ENCODE assay signal across 10 cellular contexts in genomic region chr20:50029697-50030428, GRCh38. TPM values are rescaled to one million over a fixed set of nuclear protein-coding genes. Genes with fewer than 3 reads are reported as not detected.
A peak's percentile ranks its signal among the peaks of the same experiment; 100 is the strongest.
DNase-seq lines count a peak whose midpoint lies in the region; ATAC-seq and TF ChIP-seq lines count a peak whose summit lies in the region.
"Had no signal": no experiment of that assay in that cellular context is flagged by ENCODE, and none has a peak within 500 bp of the region (broad histone marks: within the 10 kb centered on the region; RNA-seq: fewer than 3 reads in every experiment).

No MANE protein-coding gene starts in this region.

- peak overlapping the region; percentile 51 for H2AFZ ChIP-seq in trophoblast cell (ENCODE audit: insufficient read depth, low read length, poor library complexity)

- peak overlapping the region; percentile 92 for H3K18ac ChIP-seq in trophoblast cell (ENCODE audit: low read length)

- H3K4me1 ChIP-seq in SJSA1 (replicated peaks) (peaks cover 80% of the 10 kb centered on the region), trophoblast cell (ENCODE audit: control insufficient read depth in 1 of 2, insufficient read depth in 2 of 2, low read length in 2 of 2) (peaks cover 40 to 51% of the 10 kb centered on the region in 2 experiments)

- peak overlapping the region; percentile 14 for H3K4me2 ChIP-seq in trophoblast cell (ENCODE audit: low read length)
- H3K4me2 ChIP-seq: KMS-11 had no signal

- ATAC-seq in GM21576 (IDR thresholded peaks at IDR 0.05; ENCODE audit: unreplicated experiment): no peak
- ATAC-seq: activated CD4-positive, alpha-beta T cell treated with anti-CD3 and anti-CD28 coated beads for 36 hours had no signal

- in situ Hi-C loops in Caki2 (cut with HindIII; ENCODE audit: low pct_unique_long_range_greater_than_20kb, low sequenced_read_pairs): no loop called here

- H2BK12ac ChIP-seq in trophoblast cell (ENCODE audit: low read length): peak overlapping the region; percentile 97

- H3K4ac ChIP-seq in trophoblast cell (ENCODE audit: low read depth, low read length): peak overlapping the region; percentile 81

- H3K79me2 ChIP-seq in trophoblast cell (ENCODE audit: control insufficient read depth, insufficient read depth, low read length, poor library complexity): peaks cover 15% of the 10 kb centered on the region

- peak overlapping the region; percentile 100 for H4K91ac ChIP-seq in trophoblast cell (ENCODE audit: low read depth, low read length)

- DNase-seq in Caki2 (ENCODE audit: low read depth) (peak; percentile 65), SJSA1 (ENCODE audit: low read depth in 1 of 2, low spot score in 2 of 2) (peak; percentile 90 to 93), fibroblast of pulmonary artery (ENCODE audit: low read depth) (peak; percentile 98), trophoblast cell (peak; percentile 17 to 20), putamen (ENCODE audit: low spot score) (no peak)
- DNase-seq in stimulated activated CD4-positive, alpha-beta T cell treated with anti-CD3 and anti-CD28 coated beads, Interleukin-12 subunit alpha, Interleukin-12 subunit beta, amount 100 ng/mL, for 4 hours: no peak
- DNase-seq in activated CD4-positive, alpha-beta T cell treated with anti-CD3 and anti-CD28 coated beads for 4 hours: no peak
- DNase-seq: activated CD4-positive, alpha-beta T cell treated with anti-CD3 and anti-CD28 coated beads for 36 hours had no signal

- no peak overlapping the region for H3K9ac ChIP-seq in trophoblast cell (ENCODE audit: low read length)
- H3K9ac ChIP-seq: KMS-11 had no signal

- no peaks in the 10 kb centered on the region for H3K36me3 ChIP-seq in SJSA1
- no peaks in the 10 kb centered on the region for H3K36me3 ChIP-seq in trophoblast cell (ENCODE audit: control insufficient read depth in 1 of 2, insufficient read depth in 2 of 2, low read length in 2 of 2)

- H3K27ac ChIP-seq in SJSA1: peak overlapping the region; percentile 90
- peak overlapping the region; percentile 93 for H3K27ac ChIP-seq in trophoblast cell (ENCODE audit: low read depth, low read length)
- H3K27ac ChIP-seq: KMS-11 had no signal

- H3K27me3 ChIP-seq in SJSA1 (replicated peaks) (no peaks in the 10 kb centered on the region), trophoblast cell (ENCODE audit: insufficient read depth, low read length) (no peaks in the 10 kb centered on the region)

- H2BK120ac ChIP-seq in trophoblast cell (ENCODE audit: insufficient read depth, low read length, poor library complexity): peak overlapping the region; percentile 99

- H3K79me1 ChIP-seq in trophoblast cell (ENCODE audit: low read length): peaks cover 66% of the 10 kb centered on the region

- H4K8ac ChIP-seq in trophoblast cell (ENCODE audit: low read depth, low read length): peak overlapping the region; percentile 92

- no peak for TF ChIP-seq CTCF in fibroblast of pulmonary artery (IDR thresholded peaks at IDR 0.05; ENCODE audit: low read length, missing control alignments)

- H3K4me3 ChIP-seq in SJSA1: no peak overlapping the region
- H3K4me3 ChIP-seq in fibroblast of pulmonary artery (replicated peaks; ENCODE audit: low read depth, low read length): no peak overlapping the region
- no peak overlapping the region for H3K4me3 ChIP-seq in trophoblast cell (ENCODE audit: low read depth, low read length)

- H2BK5ac ChIP-seq in trophoblast cell (ENCODE audit: low read depth, low read length, poor library complexity): peak overlapping the region; percentile 97

- H3K14ac ChIP-seq in trophoblast cell (ENCODE audit: low read length): peak overlapping the region; percentile 95

- no CpG with 5 or more reads among the region's 19 CpGs for WGBS in trophoblast cell (ENCODE audit: extremely low coverage, insufficient coverage, insufficient read length)

- H4K12ac ChIP-seq in trophoblast cell (ENCODE audit: low read depth, low read length): peak overlapping the region; percentile 57

- H3K9me3 ChIP-seq in SJSA1 (replicated peaks) (0 out of 2 replicates have a peak, but pooled peaks cover 5% of the 10 kb centered on the region), trophoblast cell (ENCODE audit: insufficient read depth, low read depth, low read length) (peaks cover 2% of the 10 kb centered on the region)

- peak overlapping the region; percentile 99 for H2AK5ac ChIP-seq in trophoblast cell (ENCODE audit: low read length)

- no peak overlapping the region for H3K23ac ChIP-seq in trophoblast cell (ENCODE audit: low read length)

RNA-seq across cellular contexts. Expression of gene SNAI1, which starts 47.1 kb away (rescaled TPM):
- total RNA-seq in Caki2 (2014; rRNA removed; shearing (Covaris generic); ENCODE audit: low replicate concordance): 0.10 TPM in 1 of 2 replicates, not detected in the other
- total RNA-seq in SJSA1 (2014; rRNA removed; shearing (Covaris generic)): 11.4 and 24.2 TPM in 2 replicates
- polyA plus RNA-seq in trophoblast cell (2013): 74.2 and 76.9 TPM in 2 replicates

Comparison
In these comparisons a context has a peak if more than half of its experiments do, and no peak if none do; other contexts are left out.
1. DNase-seq: peak in Caki2 (single experiment), SJSA1 (2 of 2), fibroblast of pulmonary artery (single experiment) and trophoblast cell (2 of 2); none in putamen (single experiment), stimulated activated CD4-positive, alpha-beta T cell treated with anti-CD3 and anti-CD28 coated beads, Interleukin-12 subunit alpha, Interleukin-12 subunit beta, amount 100 ng/mL, for 4 hours (single experiment) and activated CD4-positive, alpha-beta T cell treated with anti-CD3 and anti-CD28 coated beads for 4 hours (0 of 2).
2. RNA of gene SNAI1, which starts 47.1 kb away (total RNA-seq): 11.4 to 24.2 TPM in SJSA1; 0.10 TPM in Caki2; every median in the first group is over 10 times any median in the second.